ENCODE assay signal across 8 cellular contexts in the genomic region with DNA sequence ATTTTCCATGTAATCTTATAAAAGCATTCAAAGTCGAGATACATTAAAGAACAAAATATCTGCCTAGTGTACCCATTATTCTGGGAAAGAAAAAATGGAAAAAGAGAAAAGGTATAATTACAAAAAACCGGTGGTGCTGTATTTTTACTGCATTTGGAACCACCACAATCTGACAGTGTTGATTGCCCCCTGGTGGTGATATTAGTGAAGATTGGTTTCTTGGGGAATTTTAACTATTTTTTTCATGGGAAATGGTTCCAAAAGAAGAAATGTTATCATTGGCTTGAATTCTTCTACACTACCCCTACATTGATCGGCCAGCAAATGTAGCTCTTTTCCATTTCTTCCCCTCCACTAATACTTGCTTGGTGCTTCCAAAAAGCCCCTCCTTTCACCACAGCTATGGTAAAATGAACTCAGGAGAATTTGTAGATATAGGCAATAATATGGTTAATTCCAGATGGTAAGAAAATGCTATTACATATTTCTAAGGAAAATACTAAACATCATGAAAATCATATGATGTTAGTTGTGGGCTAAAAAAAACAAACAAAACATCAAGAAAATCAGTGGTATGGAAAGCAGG. TPM values are rescaled to one million over a fixed set of nuclear protein-coding genes. Genes with fewer than 3 reads are reported as not detected.
DNase-seq lines count a peak whose midpoint lies in the region; ATAC-seq and TF ChIP-seq lines count a peak whose summit lies in the region.

No MANE protein-coding gene starts in this region.

- TF ChIP-seq CTCF in fibroblast of villous mesenchyme (IDR thresholded peaks at IDR 0.05; ENCODE audit: insufficient read depth, low read depth, low read length) (peak; percentile 69), sigmoid colon (IDR thresholded peaks at IDR 0.05) (peak in 3 of 4 experiments; percentile 48 to 72 (median 65))

- no peak for TF ChIP-seq EP300 in sigmoid colon (IDR thresholded peaks at IDR 0.05)

- intact Hi-C loops in sigmoid colon (cut with DNase I): loop anchor here (2.0 to 5.0 kb wide), 2 partner anchors 317 to 515 kb away; no protein-coding TSS in a partner anchor

- H3K27me3 ChIP-seq in sigmoid colon: no peaks in the 10 kb centered on the region

- ATAC-seq in GM21737 (IDR thresholded peaks at IDR 0.05; ENCODE audit: unreplicated experiment) (no peak), GM19324 (IDR thresholded peaks at IDR 0.05; ENCODE audit: low FRiP score, unreplicated experiment) (no peak)

- no peaks in the 10 kb centered on the region for H3K4me1 ChIP-seq in sigmoid colon

- DNase-seq in NCI-H510A treated with DMSO at 0.1 percent for 48 hours (lab: John Stamatoyannopoulos, UW) (peak; percentile 52), NCI-H510A (lab: John Stamatoyannopoulos, UW) (no peak), HPDE6-E6E7 (ENCODE audit: extremely low spot score) (peak; percentile 23), SKM-1 treated with dmso at 0.1 percent for 144 hours (lab: John Stamatoyannopoulos, UW; ENCODE audit: unreplicated experiment) (peak; percentile 38), fibroblast of villous mesenchyme (ENCODE audit: low read depth) (peak; percentile 52), sigmoid colon (no peak)

- H3K9me3 ChIP-seq in sigmoid colon: no peaks in the 10 kb centered on the region

- 5 to 6% methylated on average over 3 of the region's 3 CpGs for WGBS in sigmoid colon, 2 donors

- no peak for TF ChIP-seq POLR2A in sigmoid colon (IDR thresholded peaks at IDR 0.05)

- H3K36me3 ChIP-seq in sigmoid colon: no peaks in the 10 kb centered on the region

- no peak overlapping the region for H3K4me3 ChIP-seq in fibroblast of villous mesenchyme (ENCODE audit: low read depth, low read length)
- no peak overlapping the region for H3K4me3 ChIP-seq in sigmoid colon

- no peak overlapping the region for H3K27ac ChIP-seq in sigmoid colon

RNA-seq across cellular contexts. Expression of a gene that starts 50.0 kb away (rescaled TPM):
- 31.6 and 36.3 TPM in 2 replicates for total RNA-seq in fibroblast of villous mesenchyme
- total RNA-seq in sigmoid colon: 10 to 100 TPM in 3 of 4 donors, 1 to 10 TPM in 1; 9.6 to 21.3 (median 16.3) TPM
- 10 to 100 TPM in 2 of 3 donors, 1 to 10 TPM in 1; 6.6 to 13.6 (median 10.9) TPM for polyA plus RNA-seq in sigmoid colon

Comparison
In these comparisons a context has a peak if more than half of its experiments do, and no peak if none do; other contexts are left out.
1. DNase-seq: peak in NCI-H510A treated with DMSO at 0.1 percent for 48 hours (single experiment), HPDE6-E6E7 (single experiment), SKM-1 treated with dmso at 0.1 percent for 144 hours (single experiment) and fibroblast of villous mesenchyme (single experiment); none in NCI-H510A (single experiment) and sigmoid colon (single experiment).